9 cellular contexts compared by ENCODE assay signal in genomic region chr16:72467157-72467759, GRCh38.
DNase-seq lines count a peak whose midpoint lies in the region; ATAC-seq, FAIRE-seq and TF ChIP-seq lines count a peak whose summit lies in the region.
"Had no signal": no experiment of that assay in that cellular context is flagged by ENCODE, and none has a peak within 500 bp of the region (broad histone marks: within the 10 kb centered on the region; RNA-seq: fewer than 3 reads in every experiment).

No MANE protein-coding gene starts in this region.

- H3K4me3 Mint-ChIP-seq in chondrocyte (ENCODE audit: unreplicated experiment) = no peak overlapping the region
- H3K4me3 Mint-ChIP-seq in nephron = no peak overlapping the region
- H3K4me3 Mint-ChIP-seq: IgD-negative memory B cell had no signal

- TF ChIP-seq CTCF in D721Med (IDR thresholded peaks at IDR 0.05; ENCODE audit: insufficient read depth, missing control alignments) (peak; percentile 80), chondrocyte (IDR thresholded peaks at IDR 0.05) (peak; percentile 95), nephron (IDR thresholded peaks at IDR 0.05; ENCODE audit: unreplicated experiment in 3 of 3) (peak; percentile 50 to 67 (median 52))

- H3K27me3 Mint-ChIP-seq in chondrocyte (ENCODE audit: low read depth) (no peaks in the 10 kb centered on the region), nephron (ENCODE audit: low read depth) (no peaks in the 10 kb centered on the region)

- no peak overlapping the region for H3K27ac Mint-ChIP-seq in chondrocyte (ENCODE audit: unreplicated experiment)
- no peak overlapping the region for H3K27ac Mint-ChIP-seq in nephron

- DNase-seq in D721Med (ENCODE audit: insufficient read length, low spot score) (no peak), NCI-H82 treated with DMSO at 0.1 percent for 48 hours (lab: John Stamatoyannopoulos, UW; ENCODE audit: unreplicated experiment) (peak; percentile 29), chondrocyte (ENCODE audit: low spot score) (no peak), cortex of kidney (lab: John Stamatoyannopoulos, UW) (no peak)
- no peak for DNase-seq in stimulated activated naive CD4-positive, alpha-beta T cell (lab: John Stamatoyannopoulos, UW)

- H3K4me1 Mint-ChIP-seq in chondrocyte (ENCODE audit: low read depth) (peaks cover 11% of the 10 kb centered on the region), nephron (no peaks in the 10 kb centered on the region)

- ATAC-seq in HG02938 (IDR thresholded peaks at IDR 0.05; ENCODE audit: unreplicated experiment) = peak; percentile 70
- ATAC-seq in GM18520 (IDR thresholded peaks at IDR 0.05; ENCODE audit: unreplicated experiment) = no peak

- H3K9me3 Mint-ChIP-seq in chondrocyte (ENCODE audit: low read depth) = peaks cover 9% of the 10 kb centered on the region
- no peaks in the 10 kb centered on the region for H3K9me3 Mint-ChIP-seq in nephron

- H3K36me3 Mint-ChIP-seq in chondrocyte (ENCODE audit: low read depth) = no peaks in the 10 kb centered on the region
- no peaks in the 10 kb centered on the region for H3K36me3 Mint-ChIP-seq in nephron (ENCODE audit: low read depth)
- H3K36me3 Mint-ChIP-seq: IgD-negative memory B cell had no signal

- no peak for FAIRE-seq in D721Med (lab: Jason Lieb, UNC)
